1 cellular context compared by ENCODE assay signal in the genomic region with DNA sequence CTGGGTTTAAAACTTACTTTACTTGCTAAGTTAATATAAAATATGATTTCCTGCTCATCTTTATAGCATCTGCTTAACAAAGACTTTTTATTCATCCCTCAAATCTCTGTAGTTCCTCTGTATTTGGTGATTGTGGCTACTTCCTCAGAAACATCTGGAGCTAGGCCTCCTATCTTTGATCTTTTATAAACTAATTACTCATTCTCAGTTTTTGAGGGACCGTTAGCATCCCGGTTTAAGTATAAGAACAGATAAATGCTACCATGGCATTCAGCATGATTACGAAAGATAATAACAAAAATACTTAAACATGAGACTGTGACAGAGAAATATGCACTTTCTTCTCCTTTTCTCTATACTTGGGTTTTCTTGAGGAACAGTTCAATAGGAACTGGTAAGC.
TF ChIP-seq lines count a peak whose summit lies in the region.

No MANE protein-coding gene starts in this region.

TF ChIP-seq in H1, 55 proteins besides CTCF, POLR2A, EP300 and RAD21 (continued from another document):
- TF ChIP-seq, protein P1, sequence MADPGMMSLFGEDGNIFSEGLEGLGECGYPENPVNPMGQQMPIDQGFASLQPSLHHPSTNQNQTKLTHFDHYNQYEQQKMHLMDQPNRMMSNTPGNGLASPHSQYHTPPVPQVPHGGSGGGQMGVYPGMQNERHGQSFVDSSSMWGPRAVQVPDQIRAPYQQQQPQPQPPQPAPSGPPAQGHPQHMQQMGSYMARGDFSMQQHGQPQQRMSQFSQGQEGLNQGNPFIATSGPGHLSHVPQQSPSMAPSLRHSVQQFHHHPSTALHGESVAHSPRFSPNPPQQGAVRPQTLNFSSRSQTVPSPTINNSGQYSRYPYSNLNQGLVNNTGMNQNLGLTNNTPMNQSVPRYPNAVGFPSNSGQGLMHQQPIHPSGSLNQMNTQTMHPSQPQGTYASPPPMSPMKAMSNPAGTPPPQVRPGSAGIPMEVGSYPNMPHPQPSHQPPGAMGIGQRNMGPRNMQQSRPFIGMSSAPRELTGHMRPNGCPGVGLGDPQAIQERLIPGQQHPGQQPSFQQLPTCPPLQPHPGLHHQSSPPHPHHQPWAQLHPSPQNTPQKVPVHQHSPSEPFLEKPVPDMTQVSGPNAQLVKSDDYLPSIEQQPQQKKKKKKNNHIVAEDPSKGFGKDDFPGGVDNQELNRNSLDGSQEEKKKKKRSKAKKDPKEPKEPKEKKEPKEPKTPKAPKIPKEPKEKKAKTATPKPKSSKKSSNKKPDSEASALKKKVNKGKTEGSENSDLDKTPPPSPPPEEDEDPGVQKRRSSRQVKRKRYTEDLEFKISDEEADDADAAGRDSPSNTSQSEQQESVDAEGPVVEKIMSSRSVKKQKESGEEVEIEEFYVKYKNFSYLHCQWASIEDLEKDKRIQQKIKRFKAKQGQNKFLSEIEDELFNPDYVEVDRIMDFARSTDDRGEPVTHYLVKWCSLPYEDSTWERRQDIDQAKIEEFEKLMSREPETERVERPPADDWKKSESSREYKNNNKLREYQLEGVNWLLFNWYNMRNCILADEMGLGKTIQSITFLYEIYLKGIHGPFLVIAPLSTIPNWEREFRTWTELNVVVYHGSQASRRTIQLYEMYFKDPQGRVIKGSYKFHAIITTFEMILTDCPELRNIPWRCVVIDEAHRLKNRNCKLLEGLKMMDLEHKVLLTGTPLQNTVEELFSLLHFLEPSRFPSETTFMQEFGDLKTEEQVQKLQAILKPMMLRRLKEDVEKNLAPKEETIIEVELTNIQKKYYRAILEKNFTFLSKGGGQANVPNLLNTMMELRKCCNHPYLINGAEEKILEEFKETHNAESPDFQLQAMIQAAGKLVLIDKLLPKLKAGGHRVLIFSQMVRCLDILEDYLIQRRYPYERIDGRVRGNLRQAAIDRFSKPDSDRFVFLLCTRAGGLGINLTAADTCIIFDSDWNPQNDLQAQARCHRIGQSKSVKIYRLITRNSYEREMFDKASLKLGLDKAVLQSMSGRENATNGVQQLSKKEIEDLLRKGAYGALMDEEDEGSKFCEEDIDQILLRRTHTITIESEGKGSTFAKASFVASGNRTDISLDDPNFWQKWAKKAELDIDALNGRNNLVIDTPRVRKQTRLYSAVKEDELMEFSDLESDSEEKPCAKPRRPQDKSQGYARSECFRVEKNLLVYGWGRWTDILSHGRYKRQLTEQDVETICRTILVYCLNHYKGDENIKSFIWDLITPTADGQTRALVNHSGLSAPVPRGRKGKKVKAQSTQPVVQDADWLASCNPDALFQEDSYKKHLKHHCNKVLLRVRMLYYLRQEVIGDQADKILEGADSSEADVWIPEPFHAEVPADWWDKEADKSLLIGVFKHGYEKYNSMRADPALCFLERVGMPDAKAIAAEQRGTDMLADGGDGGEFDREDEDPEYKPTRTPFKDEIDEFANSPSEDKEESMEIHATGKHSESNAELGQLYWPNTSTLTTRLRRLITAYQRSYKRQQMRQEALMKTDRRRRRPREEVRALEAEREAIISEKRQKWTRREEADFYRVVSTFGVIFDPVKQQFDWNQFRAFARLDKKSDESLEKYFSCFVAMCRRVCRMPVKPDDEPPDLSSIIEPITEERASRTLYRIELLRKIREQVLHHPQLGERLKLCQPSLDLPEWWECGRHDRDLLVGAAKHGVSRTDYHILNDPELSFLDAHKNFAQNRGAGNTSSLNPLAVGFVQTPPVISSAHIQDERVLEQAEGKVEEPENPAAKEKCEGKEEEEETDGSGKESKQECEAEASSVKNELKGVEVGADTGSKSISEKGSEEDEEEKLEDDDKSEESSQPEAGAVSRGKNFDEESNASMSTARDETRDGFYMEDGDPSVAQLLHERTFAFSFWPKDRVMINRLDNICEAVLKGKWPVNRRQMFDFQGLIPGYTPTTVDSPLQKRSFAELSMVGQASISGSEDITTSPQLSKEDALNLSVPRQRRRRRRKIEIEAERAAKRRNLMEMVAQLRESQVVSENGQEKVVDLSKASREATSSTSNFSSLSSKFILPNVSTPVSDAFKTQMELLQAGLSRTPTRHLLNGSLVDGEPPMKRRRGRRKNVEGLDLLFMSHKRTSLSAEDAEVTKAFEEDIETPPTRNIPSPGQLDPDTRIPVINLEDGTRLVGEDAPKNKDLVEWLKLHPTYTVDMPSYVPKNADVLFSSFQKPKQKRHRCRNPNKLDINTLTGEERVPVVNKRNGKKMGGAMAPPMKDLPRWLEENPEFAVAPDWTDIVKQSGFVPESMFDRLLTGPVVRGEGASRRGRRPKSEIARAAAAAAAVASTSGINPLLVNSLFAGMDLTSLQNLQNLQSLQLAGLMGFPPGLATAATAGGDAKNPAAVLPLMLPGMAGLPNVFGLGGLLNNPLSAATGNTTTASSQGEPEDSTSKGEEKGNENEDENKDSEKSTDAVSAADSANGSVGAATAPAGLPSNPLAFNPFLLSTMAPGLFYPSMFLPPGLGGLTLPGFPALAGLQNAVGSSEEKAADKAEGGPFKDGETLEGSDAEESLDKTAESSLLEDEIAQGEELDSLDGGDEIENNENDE (IDR thresholded peaks at IDR 0.05; ENCODE audit: insufficient replicate concordance, low read length): no peak
- TF ChIP-seq CBX5 (IDR thresholded peaks at IDR 0.05; ENCODE audit: low read depth, low read length): no peak
- no peak for TF ChIP-seq GTF2F1 (IDR thresholded peaks at IDR 0.05; ENCODE audit: borderline replicate concordance, low read depth, low read length)
TF ChIP-seq in H1: peak in this region for 0.
